Comparison of ENCODE assay signal across 8 cellular contexts in genomic region chrX:37846558-37846933, GRCh38. TPM values are rescaled to one million over a fixed set of nuclear protein-coding genes. Genes with fewer than 3 reads are reported as not detected.
A peak's percentile ranks its signal among the peaks of the same experiment; 100 is the strongest.
DNase-seq lines count a peak whose midpoint lies in the region; ATAC-seq, FAIRE-seq and TF ChIP-seq lines count a peak whose summit lies in the region.

No MANE protein-coding gene starts in this region.

- peaks cover 2% of the 10 kb centered on the region for H3K36me3 Mint-ChIP-seq in activated T-cell treated with anti-CD3 and anti-CD28 coated beads, Interleukin-2, amount 50 U/mL, for 4 hours (ENCODE audit: insufficient read depth)
- H3K36me3 Mint-ChIP-seq in astrocyte (ENCODE audit: low read depth, unreplicated experiment): no peaks in the 10 kb centered on the region

- H3K9ac ChIP-seq in astrocyte (ENCODE audit: low read length): peak overlapping the region; percentile 89

- H3K79me2 ChIP-seq in astrocyte (ENCODE audit: insufficient read depth, low read length): peaks cover 5% of the 10 kb centered on the region

- 17% methylated on average over 1 of the region's 1 CpG for WGBS in right lobe of liver (ENCODE audit: insufficient coverage, low coverage, low lambda C conversion rate, missing lambda C conversion rate)
- 36 to 50% methylated on average over 1 of the region's 1 CpG for WGBS in thyroid gland, 2 donors

- no peaks in the 10 kb centered on the region for H3K36me3 ChIP-seq in astrocyte (ENCODE audit: insufficient read depth, low read length)
- no peaks in the 10 kb centered on the region for H3K36me3 ChIP-seq in right lobe of liver
- no peaks in the 10 kb centered on the region for H3K36me3 ChIP-seq in thyroid gland

- H3K4me3 ChIP-seq in astrocyte (ENCODE audit: insufficient read depth, low read depth, low read length) (peak overlapping the region; percentile 70), right lobe of liver (peak overlapping the region; percentile 53 to 62 (median 61)), thyroid gland (replicated peaks in 1 of 3) (peak overlapping the region; percentile 14 to 60 (median 47))

- TF ChIP-seq POLR2A in right lobe of liver (IDR thresholded peaks at IDR 0.05): no peak
- no peak for TF ChIP-seq POLR2A in thyroid gland (IDR thresholded peaks at IDR 0.05)

- peak; percentile 37 to 41 for ATAC-seq in activated T-cell treated with anti-CD3 and anti-CD28 coated beads, Interleukin-2, amount 50 U/mL, for 4 hours
- ATAC-seq in right lobe of liver (no peak), HG03571 (IDR thresholded peaks at IDR 0.05; ENCODE audit: unreplicated experiment) (no peak)

- peaks cover 29% of the 10 kb centered on the region for H3K4me1 Mint-ChIP-seq in activated T-cell treated with anti-CD3 and anti-CD28 coated beads, Interleukin-2, amount 50 U/mL, for 4 hours (ENCODE audit: low read depth)
- H3K4me1 Mint-ChIP-seq in astrocyte (ENCODE audit: low read depth, unreplicated experiment): peaks cover 6% of the 10 kb centered on the region

- H3K27me3 Mint-ChIP-seq in activated T-cell treated with anti-CD3 and anti-CD28 coated beads, Interleukin-2, amount 50 U/mL, for 4 hours (ENCODE audit: low read depth): no peaks in the 10 kb centered on the region
- H3K27me3 Mint-ChIP-seq in astrocyte (ENCODE audit: low read depth, unreplicated experiment): no peaks in the 10 kb centered on the region

- TF ChIP-seq CTCF in astrocyte (IDR thresholded peaks at IDR 0.05; ENCODE audit: insufficient read depth, low read depth, low read length) (no peak), right lobe of liver (IDR thresholded peaks at IDR 0.05) (no peak), thyroid gland (IDR thresholded peaks at IDR 0.05) (no peak)

- H3K9me3 ChIP-seq in astrocyte (ENCODE audit: insufficient read depth, low read depth, low read length): no peaks in the 10 kb centered on the region
- H3K9me3 ChIP-seq in right lobe of liver: no peaks in the 10 kb centered on the region
- H3K9me3 ChIP-seq in thyroid gland: no peaks in the 10 kb centered on the region

- peak overlapping the region; percentile 75 for H2AFZ ChIP-seq in astrocyte (ENCODE audit: low read depth, low read length)

- H3K4me2 ChIP-seq in astrocyte (ENCODE audit: low read length): peak overlapping the region; percentile 86

- peak overlapping the region; percentile 78 for H3K4me3 Mint-ChIP-seq in activated T-cell treated with anti-CD3 and anti-CD28 coated beads, Interleukin-2, amount 50 U/mL, for 4 hours
- peak overlapping the region; percentile 79 for H3K4me3 Mint-ChIP-seq in astrocyte (ENCODE audit: unreplicated experiment)

- no peak for FAIRE-seq in astrocyte (lab: Jason Lieb, UNC)
- no peak for FAIRE-seq in frontal cortex (lab: Jason Lieb, UNC)

- H3K27me3 ChIP-seq in astrocyte (ENCODE audit: insufficient read depth, low read length): no peaks in the 10 kb centered on the region
- no peaks in the 10 kb centered on the region for H3K27me3 ChIP-seq in right lobe of liver
- no peaks in the 10 kb centered on the region for H3K27me3 ChIP-seq in thyroid gland

- H3K4me1 ChIP-seq in astrocyte (ENCODE audit: insufficient read depth, low read length) (no peaks in the 10 kb centered on the region), right lobe of liver (no peaks in the 10 kb centered on the region), thyroid gland (no peaks in the 10 kb centered on the region)

- H3K27ac ChIP-seq in astrocyte (ENCODE audit: low read depth, low read length) (peak overlapping the region; percentile 63), right lobe of liver (peak overlapping the region; percentile 71 to 79 (median 74)), thyroid gland (peak overlapping the region in 2 of 3 donors; percentile 87 to 88)

- H3K9me3 Mint-ChIP-seq in activated T-cell treated with anti-CD3 and anti-CD28 coated beads, Interleukin-2, amount 50 U/mL, for 4 hours: no peaks in the 10 kb centered on the region
- H3K9me3 Mint-ChIP-seq in astrocyte (ENCODE audit: unreplicated experiment): no peaks in the 10 kb centered on the region

- intact Hi-C loops in right lobe of liver (cut with DNase I) (no loop called here), thyroid gland (cut with DNase I) (no loop called here)

- peak overlapping the region; percentile 9 for H3K27ac Mint-ChIP-seq in astrocyte (ENCODE audit: unreplicated experiment)

- H4K20me1 ChIP-seq in astrocyte (ENCODE audit: insufficient read depth, low read length): no peaks in the 10 kb centered on the region

- DNase-seq in activated T-cell treated with anti-CD3 and anti-CD28 coated beads, Interleukin-2, amount 50 U/mL, for 4 hours: no peak
- no peak for DNase-seq in activated T-cell treated with anti-CD3 and anti-CD28 coated beads, Interleukin-2, amount 50 U/mL, for 48 hours
- no peak for DNase-seq in astrocyte (ENCODE audit: low read depth)
- no peak for DNase-seq in right lobe of liver
- no peak for DNase-seq in thyroid gland
- no peak for DNase-seq in NCI-H748 treated with DMSO at 0.1 percent for 48 hours (lab: John Stamatoyannopoulos, UW)
- no peak for DNase-seq in frontal cortex (ENCODE audit: low spot score in 2 of 2)

RNA-seq across cellular contexts. Expression of gene DYNLT3, which starts 0.8 kb away (rescaled TPM):
- 10 to 100 TPM; 10.0 to 14.9 (median 11.5) TPM for total RNA-seq in activated T-cell treated with anti-CD3 and anti-CD28 coated beads, Interleukin-2, amount 50 U/mL, for 4 hours
- total RNA-seq in astrocyte: 36.5 and 43.1 TPM in 2 replicates
- total RNA-seq in right lobe of liver: 10 to 100 TPM; 13.1 to 24.4 (median 17.7) TPM
- total RNA-seq in thyroid gland: 10 to 100 TPM; 23.7 to 42.7 (median 32.5) TPM
- 27.3 TPM for total RNA-seq in frontal cortex

Comparison
In these comparisons a context has a peak if more than half of its experiments do, and no peak if none do; other contexts are left out.
1. ATAC-seq: peak in activated T-cell treated with anti-CD3 and anti-CD28 coated beads, Interleukin-2, amount 50 U/mL, for 4 hours (2 of 2); none in right lobe of liver (0 of 4) and HG03571 (single experiment).
2. Peak in every context shown above with its lines, with median percentiles within 50 percentile points of each other: H3K27ac ChIP-seq and H3K4me3 ChIP-seq.